In the genomic region with DNA sequence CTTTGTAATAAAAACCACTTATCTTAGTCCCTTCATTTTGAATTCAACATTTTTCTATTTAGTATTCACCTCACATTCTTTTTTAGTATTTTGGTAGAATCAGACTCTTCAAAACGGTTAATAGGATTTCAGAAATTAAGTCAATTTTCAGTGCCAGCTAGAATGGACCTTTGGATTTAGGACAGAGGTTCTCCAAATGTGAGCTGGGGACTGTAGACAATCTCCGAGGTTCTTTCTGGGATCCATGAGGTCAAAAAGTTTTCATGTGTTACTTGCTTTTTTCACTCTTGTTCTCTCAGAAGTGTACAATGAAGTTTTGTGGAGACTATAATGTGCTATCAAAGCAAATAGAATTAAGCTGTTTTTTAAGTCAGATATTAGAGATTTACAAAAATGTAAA, we compare ENCODE assay signal across 24 cellular contexts. TPM values are rescaled to one million over a fixed set of nuclear protein-coding genes. Genes with fewer than 3 reads are reported as not detected.
DNase-seq lines count a peak whose midpoint lies in the region; ATAC-seq, FAIRE-seq and TF ChIP-seq lines count a peak whose summit lies in the region.
"Had no signal": no experiment of that assay in that cellular context is flagged by ENCODE, and none has a peak within 500 bp of the region (broad histone marks: within the 10 kb centered on the region; RNA-seq: fewer than 3 reads in every experiment).

No MANE protein-coding gene starts in this region.

- no peak for FAIRE-seq in K562 (lab: Jason Lieb, UNC)
- FAIRE-seq: pancreas had no signal

- in situ Hi-C loops in K562 (cut with MboI), result no loop called here

- TF ChIP-seq POLR2A in K562 (conservative IDR thresholded peaks at IDR 0.05) (no peak), sigmoid colon (IDR thresholded peaks at IDR 0.05) (no peak)

- intact Hi-C loops in K562 (cut with micrococcal nuclease), result loop anchor here (5.0 kb wide), 1 partner anchor 62 kb away; no protein-coding TSS in a partner anchor
- intact Hi-C loops in sigmoid colon (cut with DNase I), result loop anchor here (5.0 kb wide), 1 partner anchor 162 kb away; a partner anchor contains a TSS

- TF ChIP-seq EP300 in K562 (IDR thresholded peaks at IDR 0.05; ENCODE audit: low read length) (no peak), sigmoid colon (IDR thresholded peaks at IDR 0.05) (no peak)

- TSS peak; percentile 23 for BruUV-seq in K562 (replicated peaks; lab: Mats Ljungman, UMichigan)

- H4K20me1 ChIP-seq in Karpas-422 (ENCODE audit: insufficient read depth, low read depth, low read length) (no peaks in the 10 kb centered on the region), K562 (replicated peaks; ENCODE audit: control insufficient read depth, insufficient read depth, low read length) (no peaks in the 10 kb centered on the region)

- peaks cover 36% of the 10 kb centered on the region for H3K79me2 ChIP-seq in Karpas-422 (ENCODE audit: low read length)
- peaks cover 25% of the 10 kb centered on the region for H3K79me2 ChIP-seq in K562 (ENCODE audit: control insufficient read depth, insufficient read depth, low read length)

- H3K4me3 Mint-ChIP-seq in CD4-positive, CD25-positive, alpha-beta regulatory T cell, result peak overlapping the region in 3 of 4 donors; percentile 21 to 98 (median 97)
- peak overlapping the region; percentile 28 for H3K4me3 Mint-ChIP-seq in mesothelial cell of epicardium
- H3K4me3 Mint-ChIP-seq: activated CD8-positive, alpha-beta memory T cell treated with anti-CD3 and anti-CD28 coated beads, Interleukin-2, amount 10 ng/mL, durations not matched to agents 7 days and 5 days; dendritic cell treated with granulocyte-macrophage colony-stimulating factor and Interleukin-4, amounts not matched to agents 40 ng/mL and 50 ng/mL, for 4 days had no signal

- no peak for DNase-seq in CD4-positive, CD25-positive, alpha-beta regulatory T cell
- DNase-seq in Karpas-422, result no peak
- no peak for DNase-seq in K562 (ENCODE audit: extremely low read depth in 1 of 4, low spot score in 3 of 4)
- no peak for DNase-seq in mesothelial cell of epicardium (ENCODE audit: low spot score in 2 of 2, unreplicated experiment in 2 of 2)
- no peak for DNase-seq in ecto neural progenitor cell (ENCODE audit: low spot score)
- DNase-seq in sigmoid colon, result no peak
- DNase-seq: activated CD4-positive, alpha-beta T cell treated with anti-CD3 and anti-CD28 coated beads, Interleukin-2, amount 10 ng/mL, durations not matched to agents 7 days and 5 days; activated CD8-positive, alpha-beta memory T cell treated with anti-CD3 and anti-CD28 coated beads, Interleukin-2, amount 10 ng/mL, durations not matched to agents 7 days and 5 days; activated naive CD4-positive, alpha-beta T cell treated with anti-CD3 and anti-CD28 coated beads, Interleukin-2, amount 50 U/mL, for 16 hours; anterior cingulate cortex; C1 segment of cervical spinal cord; head of caudate nucleus; HFFc6; KBM-7; mammary epithelial cell; NCI-H2171; NCI-H524; pancreas; stimulated activated naive CD8-positive, alpha-beta T cell treated with anti-CD3 and anti-CD28 coated beads, Interleukin-15, Interleukin-2, amounts not matched to agents 100 U/mL and 50 U/mL, for 24 hours; thyroid gland had no signal

- H3K27ac ChIP-seq in CD4-positive, CD25-positive, alpha-beta regulatory T cell (ENCODE audit: insufficient read depth, low read length, poor library complexity, severe bottlenecking), result no peak overlapping the region
- H3K27ac ChIP-seq in Karpas-422 (ENCODE audit: low read length) (no peak overlapping the region), K562 (ENCODE audit: extremely low read depth, low read depth, low read length) (no peak overlapping the region), sigmoid colon (no peak overlapping the region)
- H3K27ac ChIP-seq: thyroid gland had no signal

- no peaks in the 10 kb centered on the region for H3K9me2 ChIP-seq in Karpas-422 (replicated peaks; ENCODE audit: insufficient read depth, low read length)

- peaks cover 2 to 22% (median 8%) of the 10 kb centered on the region in 7 donors for H3K9me3 Mint-ChIP-seq in CD4-positive, CD25-positive, alpha-beta regulatory T cell
- peaks cover 28% of the 10 kb centered on the region for H3K9me3 Mint-ChIP-seq in mesothelial cell of epicardium

- H3K4me3 ChIP-seq in CD4-positive, CD25-positive, alpha-beta regulatory T cell (ENCODE audit: low read depth, low read length), result no peak overlapping the region
- 0 out of 2 replicates have a peak overlapping the region, but pooled peaks have one; percentile 93 for H3K4me3 ChIP-seq in Karpas-422 (ENCODE audit: low read length)
- no peak overlapping the region for H3K4me3 ChIP-seq in K562
- no peak overlapping the region for H3K4me3 ChIP-seq in sigmoid colon
- H3K4me3 ChIP-seq: right atrium auricular region, thyroid gland had no signal

- H3K4me1 Mint-ChIP-seq in CD4-positive, CD25-positive, alpha-beta regulatory T cell, result peaks cover 9 to 27% (median 18%) of the 10 kb centered on the region in 4 donors
- H3K4me1 Mint-ChIP-seq in mesothelial cell of epicardium, result peaks cover 25% of the 10 kb centered on the region

- H3K27me3 ChIP-seq in CD4-positive, CD25-positive, alpha-beta regulatory T cell (ENCODE audit: control insufficient read depth, insufficient read depth, low read length), result no peaks in the 10 kb centered on the region
- no peaks in the 10 kb centered on the region for H3K27me3 ChIP-seq in Karpas-422 (ENCODE audit: low read length)
- no peaks in the 10 kb centered on the region for H3K27me3 ChIP-seq in K562 (ENCODE audit: control insufficient read depth in 2 of 2, insufficient read depth in 2 of 2, low read length in 2 of 2)
- H3K27me3 ChIP-seq in sigmoid colon, result no peaks in the 10 kb centered on the region
- H3K27me3 ChIP-seq: pancreas, right atrium auricular region, thyroid gland had no signal

- H3K4me2 ChIP-seq in Karpas-422 (ENCODE audit: low read depth, low read length, poor library complexity, severe bottlenecking), result peak overlapping the region; percentile 93
- H3K4me2 ChIP-seq in K562 (ENCODE audit: insufficient read depth, low read length), result no peak overlapping the region

- POLR2A ChIA-PET in K562 (lab: Yijun Ruan, JAX), result interaction anchor here (1.6 kb wide), 1 partner anchor 9 kb away, joined by 5 read pairs; no protein-coding TSS in a partner anchor

- TF ChIP-seq CTCF in K562 (IDR thresholded peaks at IDR 0.05 in 2 of 3, conservative IDR thresholded peaks at IDR 0.05 in 1 of 3; ENCODE audit: insufficient read depth in 2 of 3, low read depth in 1 of 3, low read length in 3 of 3), result no peak
- TF ChIP-seq CTCF in mesothelial cell of epicardium (IDR thresholded peaks at IDR 0.05; ENCODE audit: unreplicated experiment), result no peak
- TF ChIP-seq CTCF in sigmoid colon (IDR thresholded peaks at IDR 0.05), result no peak

- H3K36me3 ChIP-seq in CD4-positive, CD25-positive, alpha-beta regulatory T cell (ENCODE audit: control insufficient read depth, insufficient read depth, low read length), result no peaks in the 10 kb centered on the region
- H3K36me3 ChIP-seq in Karpas-422 (ENCODE audit: insufficient read depth, low read length) (no peaks in the 10 kb centered on the region; the same call in 1 of the 2 replicates), K562 (ENCODE audit: control insufficient read depth, insufficient read depth, low read length) (0 out of 3 replicates have a peak, but pooled peaks cover 2% of the 10 kb centered on the region), sigmoid colon (peaks cover 0 to 27% (median 3%) of the 10 kb centered on the region in 4 donors)

- no peaks in the 10 kb centered on the region for H3K27me3 Mint-ChIP-seq in CD4-positive, CD25-positive, alpha-beta regulatory T cell
- no peaks in the 10 kb centered on the region for H3K27me3 Mint-ChIP-seq in mesothelial cell of epicardium (ENCODE audit: low read depth)
- H3K27me3 Mint-ChIP-seq: activated CD4-positive, alpha-beta T cell treated with anti-CD3 and anti-CD28 coated beads, Interleukin-2, amount 10 ng/mL, durations not matched to agents 7 days and 5 days; activated CD8-positive, alpha-beta memory T cell treated with anti-CD3 and anti-CD28 coated beads, Interleukin-2, amount 10 ng/mL, durations not matched to agents 7 days and 5 days; dendritic cell treated with granulocyte-macrophage colony-stimulating factor and Interleukin-4, amounts not matched to agents 40 ng/mL and 50 ng/mL, for 4 days had no signal

- H3K9me3 ChIP-seq in CD4-positive, CD25-positive, alpha-beta regulatory T cell (ENCODE audit: control insufficient read depth in 2 of 2, low read length in 2 of 2), result peaks cover 0 to 6% of the 10 kb centered on the region in 2 experiments
- H3K9me3 ChIP-seq in Karpas-422 (ENCODE audit: low read length), result no peaks in the 10 kb centered on the region; the same call in 1 of the 2 replicates
- peaks cover 12% of the 10 kb centered on the region for H3K9me3 ChIP-seq in K562 (replicated peaks; ENCODE audit: control insufficient read depth, insufficient read depth, low read depth, low read length)
- H3K9me3 ChIP-seq in sigmoid colon, result no peaks in the 10 kb centered on the region
- H3K9me3 ChIP-seq: pancreas, right atrium auricular region, thyroid gland had no signal

- no peak overlapping the region for H3K27ac Mint-ChIP-seq in CD4-positive, CD25-positive, alpha-beta regulatory T cell
- peak overlapping the region; percentile 30 for H3K27ac Mint-ChIP-seq in mesothelial cell of epicardium
- H3K27ac Mint-ChIP-seq: activated CD4-positive, alpha-beta T cell treated with anti-CD3 and anti-CD28 coated beads, Interleukin-2, amount 10 ng/mL, durations not matched to agents 7 days and 5 days; activated CD8-positive, alpha-beta memory T cell treated with anti-CD3 and anti-CD28 coated beads, Interleukin-2, amount 10 ng/mL, durations not matched to agents 7 days and 5 days; dendritic cell treated with granulocyte-macrophage colony-stimulating factor and Interleukin-4, amounts not matched to agents 40 ng/mL and 50 ng/mL, for 4 days had no signal

- peaks cover 21% of the 10 kb centered on the region for H3K4me1 ChIP-seq in CD4-positive, CD25-positive, alpha-beta regulatory T cell (ENCODE audit: control insufficient read depth, insufficient read depth, low read length, poor library complexity, severe bottlenecking)
- peaks cover 21% of the 10 kb centered on the region for H3K4me1 ChIP-seq in Karpas-422 (ENCODE audit: low read length)
- peaks cover 5 to 20% of the 10 kb centered on the region in 2 experiments; a peak in 4 of 5 replicates for H3K4me1 ChIP-seq in K562 (replicated peaks in 1 of 2; ENCODE audit: control insufficient read depth in 2 of 2, insufficient read depth in 2 of 2, low read length in 2 of 2)
- peaks cover 0 to 28% (median 21%) of the 10 kb centered on the region in 4 donors for H3K4me1 ChIP-seq in sigmoid colon

- no peak overlapping the region for H3K9ac ChIP-seq in Karpas-422 (ENCODE audit: low read length)
- H3K9ac ChIP-seq in K562 (ENCODE audit: insufficient read depth in 1 of 2, low read depth in 2 of 2, low read length in 2 of 2), result no peak overlapping the region

- no peaks in the 10 kb centered on the region for H3K9me1 ChIP-seq in K562 (ENCODE audit: control insufficient read depth, insufficient read depth, low read length)

- no peak for ATAC-seq in CD4-positive, CD25-positive, alpha-beta regulatory T cell (ENCODE audit: low read depth in 2 of 2)
- ATAC-seq in K562 (no peak), HG02588 (IDR thresholded peaks at IDR 0.05; ENCODE audit: unreplicated experiment) (no peak), HG02642 (IDR thresholded peaks at IDR 0.05; ENCODE audit: poor library complexity, unreplicated experiment) (no peak)
- ATAC-seq: activated CD8-positive, alpha-beta memory T cell treated with anti-CD3 and anti-CD28 coated beads, Interleukin-2, amount 10 ng/mL, durations not matched to agents 7 days and 5 days; pancreas; stimulated activated naive CD8-positive, alpha-beta T cell treated with anti-CD3 and anti-CD28 coated beads, Interleukin-15, Interleukin-2, amounts not matched to agents 100 U/mL and 50 U/mL, for 24 hours had no signal

- H3K36me3 Mint-ChIP-seq in CD4-positive, CD25-positive, alpha-beta regulatory T cell, result peaks cover 12% of the 10 kb centered on the region
- peaks cover 45% of the 10 kb centered on the region for H3K36me3 Mint-ChIP-seq in mesothelial cell of epicardium

- 89% methylated on average over 2 of the region's 2 CpGs for WGBS in K562 (ENCODE audit: insufficient coverage, low coverage, missing lambda C conversion rate)
- 76 to 91% methylated on average over 2 of the region's 2 CpGs for WGBS in sigmoid colon, 2 donors

- no peak for TF ChIP-seq RAD21 in K562 (CRISPR knock-in tag; conservative IDR thresholded peaks at IDR 0.05 in 1 of 2, IDR thresholded peaks at IDR 0.05 in 1 of 2)

- H2AFZ ChIP-seq in Karpas-422 (ENCODE audit: low read length) (no peak overlapping the region), K562 (ENCODE audit: low read depth, low read length) (no peak overlapping the region)

- CTCF ChIA-PET in K562 (lab: Yijun Ruan, JAX; ENCODE audit: low intra/inter-chr PET ratio), result no interaction called here

RNA-seq across cellular contexts. Expression of a gene that starts 2.3 kb away (rescaled TPM):
- 6.7 TPM for total RNA-seq in CD4-positive, CD25-positive, alpha-beta regulatory T cell
- polyA plus RNA-seq in CD4-positive, CD25-positive, alpha-beta regulatory T cell, result 10 to 100 TPM; 15.6 to 23.1 (median 19.5) TPM
- 10.3 and 10.9 TPM in 2 replicates for total RNA-seq in Karpas-422 (2014; rRNA removed; shearing (Covaris generic); ENCODE audit: low replicate concordance)
- 6.0 and 11.8 TPM in 2 replicates for total RNA-seq in K562 (2011; cell fraction: chromatin; rRNA removed; ENCODE audit: low replicate concordance)
- total RNA-seq in K562 (2011; cell fraction: nucleolus; rRNA removed), result 5.0 and 5.7 TPM in 2 replicates
- 6.2 and 10.3 TPM in 2 replicates for total RNA-seq in K562 (2011; cell fraction: nucleoplasm; rRNA removed)
- total RNA-seq in K562 (2014; rRNA removed) (16.2 and 18.9 TPM in 2 replicates), K562 (2014; rRNA removed; fragmentation: Illumina TruSeq; extraction: Trizol) (16.0 and 21.1 TPM in 2 replicates), K562 (2015; rRNA removed; fragmentation: Illumina TruSeq; extraction: Trizol) (10.1 and 12.0 TPM in 2 replicates), K562 (2021) (21.7 and 22.7 TPM in 2 replicates), mesothelial cell of epicardium (76.2 to 77.1 TPM (median 76.6 TPM) in 3 replicates), sigmoid colon (10 to 100 TPM; 33.4 to 51.2 (median 43.0) TPM)
- polyA plus RNA-seq in K562 (2011; rRNA removed) (15.1 and 19.1 TPM in 2 replicates), K562 (2014; fragmentation: Illumina TruSeq; extraction: Trizol) (17.3 and 18.6 TPM in 2 replicates), K562 (2014; fragmentation: Nextera tagmentation; extraction: Ambion mirVana) (1 to 10 TPM; 5.5 to 6.8 TPM), K562 (2014; rRNA removed) (18.0 and 18.7 TPM in 2 replicates), sigmoid colon (100 to 1,000 TPM in 1 of 3 donors, 10 to 100 TPM in 2; 53.8 to 140 (median 79.9) TPM)
- 7.3 and 12.4 TPM in 2 replicates for polyA plus RNA-seq in K562 (2011; cell fraction: cytosol; rRNA removed)
- polyA plus RNA-seq in K562 (2011; cell fraction: nucleus; rRNA removed), result 1.9 and 3.9 TPM in 2 replicates
- polyA plus RNA-seq in K562 (2012), result 16.3 and 19.9 TPM in 2 replicates
- polyA minus RNA-seq in K562 (2011; rRNA and poly(A)+ RNA removed), result 22.9 and 27.5 TPM in 2 replicates
- 20.6 and 24.8 TPM in 2 replicates for polyA minus RNA-seq in K562 (2011; cell fraction: cytosol; rRNA and poly(A)+ RNA removed)
- 1.8 and 3.1 TPM in 2 replicates for polyA minus RNA-seq in K562 (2011; cell fraction: nucleus; rRNA and poly(A)+ RNA removed)
